30 cellular contexts compared by ENCODE assay signal in the genomic region with DNA sequence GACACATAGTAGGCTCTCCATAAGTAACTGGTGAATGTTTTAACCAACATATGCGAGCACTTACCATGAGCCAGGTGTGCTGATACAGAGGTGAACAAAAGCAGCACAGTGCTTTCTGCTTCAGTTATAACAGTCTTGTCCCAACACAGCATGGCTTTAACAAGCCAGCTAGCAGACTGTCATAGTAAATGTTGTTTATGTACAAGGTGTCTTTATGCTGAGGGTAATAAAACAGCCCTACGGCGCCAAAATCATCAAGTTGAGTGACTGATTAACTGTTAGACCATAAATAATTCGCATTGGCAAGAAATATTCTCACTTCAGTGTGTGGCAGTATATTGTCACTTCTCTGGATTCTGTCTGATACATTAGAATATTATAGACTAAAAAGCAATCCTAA.
"Had no signal": no experiment of that assay in that cellular context is flagged by ENCODE, and none has a peak within 500 bp of the region (broad histone marks: within the 10 kb centered on the region; RNA-seq: fewer than 3 reads in every experiment).

No MANE protein-coding gene starts in this region.

- H3K4me3 ChIP-seq: coronary artery, dorsolateral prefrontal cortex had no signal

- H3K27ac Mint-ChIP-seq: activated B cell treated with CpG ODN at 0.5 μM for 24 hours; activated CD8-positive, alpha-beta T cell treated with anti-CD3 and anti-CD28 coated beads for 36 hours; activated naive CD4-positive, alpha-beta T cell treated with anti-CD3 and anti-CD28 coated beads, Interleukin-2, amount 50 U/mL, for 24 hours; activated naive CD8-positive, alpha-beta T cell treated with anti-CD3 and anti-CD28 coated beads, Interleukin-2, amount 10 ng/mL, durations not matched to agents 7 days and 5 days; activated T-helper 17 cell treated with anti-CD3 and anti-CD28 coated beads, Interleukin-2, amount 50 U/mL, for 72 hours; dendritic cell treated with granulocyte-macrophage colony-stimulating factor and Interleukin-4, amounts not matched to agents 40 ng/mL and 50 ng/mL, for 4 days; endodermal cell; T-helper 17 cell; T-helper 2 cell treated with Interferon-gamma antibody and Interleukin-4, amounts not matched to agents 5 μg/mL and 100 μg/mL, for 36 hours had no signal

- H3K27me3 ChIP-seq: brain microvascular endothelial cell, dorsolateral prefrontal cortex had no signal

- ATAC-seq: activated CD4-positive, CD25-positive, alpha-beta regulatory T cell treated with anti-CD3 and anti-CD28 coated beads, Interleukin-2, amount 50 U/mL, for 24 hours; activated CD8-positive, alpha-beta T cell treated with anti-CD3 and anti-CD28 coated beads for 36 hours; activated T-cell treated with anti-CD3 and anti-CD28 coated beads, Interleukin-2, amount 50 U/mL, for 4 hours; activated T-helper 17 cell treated with anti-CD3 and anti-CD28 coated beads, Interleukin-2, amount 50 U/mL, for 72 hours; esophagus mucosa; T-helper 17 cell had no signal

- H3K36me3 ChIP-seq: brain microvascular endothelial cell, WERI-Rb-1 had no signal

- H3K27ac ChIP-seq: brain microvascular endothelial cell, coronary artery, dorsolateral prefrontal cortex, WERI-Rb-1 had no signal

- H3K9me3 Mint-ChIP-seq: activated B cell treated with CpG ODN at 0.5 μM for 24 hours; activated CD8-positive, alpha-beta T cell treated with anti-CD3 and anti-CD28 coated beads for 36 hours; activated naive CD4-positive, alpha-beta T cell treated with anti-CD3 and anti-CD28 coated beads, Interleukin-2, amount 50 U/mL, for 24 hours; activated T-helper 17 cell treated with anti-CD3 and anti-CD28 coated beads, Interleukin-2, amount 50 U/mL, for 72 hours; central memory CD8-positive, alpha-beta T cell; dendritic cell treated with granulocyte-macrophage colony-stimulating factor and Interleukin-4, amounts not matched to agents 40 ng/mL and 50 ng/mL, for 4 days; endodermal cell; T-helper 2 cell treated with Interferon-gamma antibody and Interleukin-4, amounts not matched to agents 5 μg/mL and 100 μg/mL, for 36 hours had no signal

- DNase-seq: activated B cell treated with CpG ODN at 0.5 μM for 24 hours; activated CD4-positive, alpha-beta T cell treated with anti-CD3 and anti-CD28 coated beads for 48 hours; activated CD4-positive, alpha-beta T cell treated with anti-CD3 and anti-CD28 coated beads, Interleukin-2, amount 50 U/mL, for 1 hour; activated CD4-positive, alpha-beta T cell treated with anti-CD3 and anti-CD28 coated beads, Interleukin-2, amount 50 U/mL, for 48 hours; activated CD8-positive, alpha-beta memory T cell treated with anti-CD3 and anti-CD28 coated beads for 24 hours; activated CD8-positive, alpha-beta T cell treated with anti-CD3 and anti-CD28 coated beads for 36 hours; activated effector memory CD4-positive, alpha-beta T cell treated with Interleukin-2 at 50 U/mL for 16 hours; activated gamma-delta T cell treated with Interleukin-2 at 50 U/mL for 16 hours; activated naive CD4-positive, alpha-beta T cell treated with Interleukin-2 at 50 U/mL for 16 hours; activated naive CD8-positive, alpha-beta T cell treated with anti-CD3 and anti-CD28 coated beads, Interleukin-2, amount 10 ng/mL, durations not matched to agents 7 days and 5 days; activated T-cell treated with anti-CD3 and anti-CD28 coated beads, Interleukin-2, amount 50 U/mL, for 4 hours; anterior cingulate cortex; brain microvascular endothelial cell; dorsolateral prefrontal cortex; effector memory CD4-positive, alpha-beta T cell; endodermal cell; foreskin fibroblast; head of caudate nucleus; T-helper 1 cell; T-helper 17 cell; T1000; WERI-Rb-1 had no signal
